ENCODE assay signal across 25 cellular contexts in genomic region chr1:186026946-186027345, GRCh38.
"Had no signal": no experiment of that assay in that cellular context is flagged by ENCODE, and none has a peak within 500 bp of the region (broad histone marks: within the 10 kb centered on the region; RNA-seq: fewer than 3 reads in every experiment).

No MANE protein-coding gene starts in this region.

- DNase-seq: activated CD4-positive, alpha-beta T cell treated with anti-CD3 and anti-CD28 coated beads, Interleukin-2, amount 50 U/mL, for 1 hour; activated CD4-positive, CD25-positive, alpha-beta regulatory T cell; activated CD8-positive, alpha-beta memory T cell treated with anti-CD3 and anti-CD28 coated beads, Interleukin-2, amount 50 U/mL, for 4 hours; activated CD8-positive, alpha-beta T cell treated with anti-CD3 and anti-CD28 coated beads for 36 hours; activated naive CD4-positive, alpha-beta T cell; activated naive CD8-positive, alpha-beta T cell treated with anti-CD3 and anti-CD28 coated beads, Interleukin-2, amount 50 U/mL, for 24 hours; activated T-cell treated with anti-CD3 and anti-CD28 coated beads, Interleukin-2, amount 50 U/mL, for 72 hours; amniotic stem cell; Karpas-422; MM.1S; NCI-H1105; NCI-H1436; NCI-H1694 treated with DMSO at 0.1 percent for 48 hours; NCI-H2029 treated with DMSO at 0.1 percent for 48 hours; NCI-H510A treated with DMSO at 0.1 percent for 48 hours; NCI-H69; NK-92 treated with Interleukin-12 subunit alpha and Interleukin-12 subunit beta, amount 100 ng/mL, for 24 hours; OCI-M1; RPMI8226; SK-N-SH; T-helper 1 cell had no signal

- H3K4me3 Mint-ChIP-seq: activated CD8-positive, alpha-beta T cell treated with anti-CD3 and anti-CD28 coated beads for 36 hours; activated naive CD8-positive, alpha-beta T cell treated with anti-CD3 and anti-CD28 coated beads, Interleukin-2, amount 50 U/mL, for 24 hours; activated T-cell treated with anti-CD3 and anti-CD28 coated beads, Interleukin-2, amount 50 U/mL, for 72 hours had no signal

- H3K36me3 Mint-ChIP-seq: activated naive CD4-positive, alpha-beta T cell treated with anti-CD3 and anti-CD28 coated beads, Interleukin-2, amount 50 U/mL, for 72 hours had no signal

- H3K27ac ChIP-seq: VCaP had no signal

- ATAC-seq: activated CD8-positive, alpha-beta T cell treated with anti-CD3 and anti-CD28 coated beads for 36 hours; activated naive CD4-positive, alpha-beta T cell treated with anti-CD3 and anti-CD28 coated beads, Interleukin-2, amount 50 U/mL, for 72 hours; activated naive CD8-positive, alpha-beta T cell treated with anti-CD3 and anti-CD28 coated beads, Interleukin-2, amount 50 U/mL, for 24 hours; activated T-cell treated with anti-CD3 and anti-CD28 coated beads, Interleukin-2, amount 50 U/mL, for 72 hours; Panc1; Right ventricle myocardium inferior had no signal

- H3K27me3 Mint-ChIP-seq: activated CD8-positive, alpha-beta T cell treated with anti-CD3 and anti-CD28 coated beads for 36 hours; activated naive CD8-positive, alpha-beta T cell treated with anti-CD3 and anti-CD28 coated beads, Interleukin-2, amount 50 U/mL, for 24 hours had no signal

- H3K27ac Mint-ChIP-seq: activated CD8-positive, alpha-beta T cell treated with anti-CD3 and anti-CD28 coated beads for 36 hours; activated naive CD4-positive, alpha-beta T cell treated with anti-CD3 and anti-CD28 coated beads, Interleukin-2, amount 50 U/mL, for 72 hours; activated naive CD8-positive, alpha-beta T cell treated with anti-CD3 and anti-CD28 coated beads, Interleukin-2, amount 50 U/mL, for 24 hours; activated T-cell treated with anti-CD3 and anti-CD28 coated beads, Interleukin-2, amount 50 U/mL, for 72 hours had no signal

- H3K4me1 Mint-ChIP-seq: activated naive CD8-positive, alpha-beta T cell treated with anti-CD3 and anti-CD28 coated beads, Interleukin-2, amount 50 U/mL, for 24 hours had no signal
